Comparison of ENCODE assay signal across 15 cellular contexts in the genomic region with DNA sequence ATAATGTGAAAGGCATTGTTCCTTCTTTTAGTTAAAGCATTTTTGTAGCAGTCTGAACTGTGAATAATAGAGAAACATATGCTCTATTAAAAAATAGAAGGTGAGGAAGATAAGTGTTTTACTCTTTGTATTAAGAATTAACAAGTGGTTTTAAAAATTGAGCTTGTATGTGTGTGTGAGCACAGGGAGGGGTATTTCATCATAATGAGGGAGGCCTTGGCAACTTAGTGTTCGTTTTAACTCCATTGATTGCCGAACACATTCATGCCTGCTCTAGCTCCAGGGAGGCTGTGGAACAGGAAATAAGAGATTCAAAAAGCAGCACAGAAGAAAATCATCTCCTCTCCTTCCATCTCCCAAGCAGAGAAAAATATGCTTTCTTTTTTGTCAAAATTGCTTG. TPM values are rescaled to one million over a fixed set of nuclear protein-coding genes. Genes with fewer than 3 reads are reported as not detected.
A peak's percentile ranks its signal among the peaks of the same experiment; 100 is the strongest.
DNase-seq lines count a peak whose midpoint lies in the region; ATAC-seq and TF ChIP-seq lines count a peak whose summit lies in the region.
"Had no signal": no experiment of that assay in that cellular context is flagged by ENCODE, and none has a peak within 500 bp of the region (broad histone marks: within the 10 kb centered on the region; RNA-seq: fewer than 3 reads in every experiment).

No MANE protein-coding gene starts in this region.

- peak overlapping the region; percentile 81 for H3K27ac Mint-ChIP-seq in neural crest cell (ENCODE audit: unreplicated experiment)
- no peak overlapping the region for H3K27ac Mint-ChIP-seq in activated CD8-positive, alpha-beta memory T cell treated with anti-CD3 and anti-CD28 coated beads, Interleukin-2, amount 10 ng/mL, durations not matched to agents 7 days and 5 days
- H3K27ac Mint-ChIP-seq: activated B cell treated with CpG ODN at 0.5 μM for 24 hours; activated naive CD4-positive, alpha-beta T cell treated with anti-CD3 and anti-CD28 coated beads for 36 hours had no signal

- no peak overlapping the region for H3K9ac ChIP-seq in HUES64 (ENCODE audit: low read depth, low read length)

- H3K9me3 Mint-ChIP-seq in neural crest cell, result peaks cover 4% of the 10 kb centered on the region
- H3K9me3 Mint-ChIP-seq in activated CD8-positive, alpha-beta memory T cell treated with anti-CD3 and anti-CD28 coated beads, Interleukin-2, amount 10 ng/mL, durations not matched to agents 7 days and 5 days (ENCODE audit: low read depth), result no peaks in the 10 kb centered on the region
- H3K9me3 Mint-ChIP-seq: activated B cell treated with CpG ODN at 0.5 μM for 24 hours; activated naive CD4-positive, alpha-beta T cell treated with anti-CD3 and anti-CD28 coated beads for 36 hours had no signal

- H3K4me3 Mint-ChIP-seq in neural crest cell, result no peak overlapping the region
- no peak overlapping the region for H3K4me3 Mint-ChIP-seq in activated CD8-positive, alpha-beta memory T cell treated with anti-CD3 and anti-CD28 coated beads, Interleukin-2, amount 10 ng/mL, durations not matched to agents 7 days and 5 days
- H3K4me3 Mint-ChIP-seq: activated B cell treated with CpG ODN at 0.5 μM for 24 hours; activated naive CD4-positive, alpha-beta T cell treated with anti-CD3 and anti-CD28 coated beads for 36 hours had no signal

- H3K36me3 Mint-ChIP-seq in neural crest cell (ENCODE audit: low read depth), result peaks cover 7% of the 10 kb centered on the region
- no peaks in the 10 kb centered on the region for H3K36me3 Mint-ChIP-seq in activated CD8-positive, alpha-beta memory T cell treated with anti-CD3 and anti-CD28 coated beads, Interleukin-2, amount 10 ng/mL, durations not matched to agents 7 days and 5 days

- no peaks in the 10 kb centered on the region for H3K27me3 ChIP-seq in HUES64 (ENCODE audit: insufficient read depth, low read length)
- H3K27me3 ChIP-seq: tibial artery had no signal

- TF ChIP-seq CTCF in fibroblast of the aortic adventitia (IDR thresholded peaks at IDR 0.05; ENCODE audit: insufficient read depth, low read length) (no peak), neural crest cell (conservative IDR thresholded peaks at IDR 0.05) (no peak)

- WGBS in HUES64, result 59% methylated on average over 2 of the region's 2 CpGs

- H3K4me3 ChIP-seq in HUES64 (ENCODE audit: low read length) (no peak overlapping the region), fibroblast of the aortic adventitia (ENCODE audit: low read depth, low read length) (no peak overlapping the region)
- H3K4me3 ChIP-seq: tibial artery had no signal

- CTCF ChIA-PET in activated CD8-positive, alpha-beta memory T cell treated with anti-CD3 and anti-CD28 coated beads, Interleukin-2, amount 10 ng/mL, durations not matched to agents 7 days and 5 days (lab: Charles Lee), result no interaction called here

- no peaks in the 10 kb centered on the region for H3K36me3 ChIP-seq in HUES64 (ENCODE audit: insufficient read depth, low read length)
- H3K36me3 ChIP-seq: tibial artery had no signal

- ATAC-seq in activated CD8-positive, alpha-beta memory T cell treated with anti-CD3 and anti-CD28 coated beads, Interleukin-2, amount 10 ng/mL, durations not matched to agents 7 days and 5 days, result no peak
- ATAC-seq in GM21737 (IDR thresholded peaks at IDR 0.05; ENCODE audit: unreplicated experiment), result no peak
- ATAC-seq: HCT116 had no signal

- H3K9me3 ChIP-seq in HUES64 (ENCODE audit: insufficient read depth, low read depth, low read length), result no peaks in the 10 kb centered on the region
- H3K9me3 ChIP-seq: tibial artery had no signal

- DNase-seq in astrocyte of the hippocampus (ENCODE audit: low read depth, low spot score) (peak; percentile 63), fibroblast of the aortic adventitia (ENCODE audit: low read depth) (peak; percentile 68), neural crest cell (ENCODE audit: low read depth, low spot score) (no peak), NCI-H2107 treated with DMSO at 0.1 percent for 48 hours (lab: John Stamatoyannopoulos, UW; ENCODE audit: unreplicated experiment) (no peak), NCI-H2196 (lab: John Stamatoyannopoulos, UW; ENCODE audit: unreplicated experiment) (no peak)
- no peak for DNase-seq in activated CD8-positive, alpha-beta memory T cell treated with anti-CD3 and anti-CD28 coated beads, Interleukin-2, amount 10 ng/mL, durations not matched to agents 7 days and 5 days
- DNase-seq: activated B cell treated with CpG ODN at 0.5 μM for 24 hours; activated naive CD4-positive, alpha-beta T cell treated with anti-CD3 and anti-CD28 coated beads for 36 hours; cerebellar nuclear complex; mesendoderm; stimulated activated CD4-positive, alpha-beta T cell treated with anti-CD3 and anti-CD28 coated beads, Interleukin-2, amount 100 ng/mL, for 24 hours; tibial artery had no signal

- H3K4me1 Mint-ChIP-seq in neural crest cell, result peaks cover 73% of the 10 kb centered on the region
- H3K4me1 Mint-ChIP-seq in activated CD8-positive, alpha-beta memory T cell treated with anti-CD3 and anti-CD28 coated beads, Interleukin-2, amount 10 ng/mL, durations not matched to agents 7 days and 5 days, result no peaks in the 10 kb centered on the region
- H3K4me1 Mint-ChIP-seq: activated B cell treated with CpG ODN at 0.5 μM for 24 hours had no signal

- peaks cover 30% of the 10 kb centered on the region; the same call in 1 of the 2 replicates for H3K4me1 ChIP-seq in HUES64 (ENCODE audit: insufficient read depth, low read length)

- H3K27me3 Mint-ChIP-seq in neural crest cell (ENCODE audit: low read depth), result no peaks in the 10 kb centered on the region
- H3K27me3 Mint-ChIP-seq in activated CD8-positive, alpha-beta memory T cell treated with anti-CD3 and anti-CD28 coated beads, Interleukin-2, amount 10 ng/mL, durations not matched to agents 7 days and 5 days, result peaks cover 47% of the 10 kb centered on the region

- H3K27ac ChIP-seq in HUES64 (ENCODE audit: low read depth, low read length), result peak overlapping the region; percentile 24; the same call in 1 of the 2 replicates

RNA-seq across cellular contexts. Expression of a gene that starts 14.8 kb away (rescaled TPM):
- 20.0 TPM for polyA plus RNA-seq in HUES64 (2013, experiment 1 of 2)
- 24.4 TPM for polyA plus RNA-seq in HUES64 (2013, experiment 2 of 2)
- total RNA-seq in fibroblast of the aortic adventitia (ENCODE audit: low replicate concordance) (1.6 and 18.0 TPM in 2 replicates), neural crest cell (36.4 and 40.1 TPM in 2 replicates)
- under 1 TPM in 1 of 2 experiments, not detected in 1; 0.09 TPM for total RNA-seq in activated CD8-positive, alpha-beta memory T cell treated with anti-CD3 and anti-CD28 coated beads, Interleukin-2, amount 10 ng/mL, durations not matched to agents 7 days and 5 days

RNA-seq across cellular contexts. Expression of a gene that starts 28.9 kb away (rescaled TPM):
- not detected for polyA plus RNA-seq in HUES64 (2013, experiment 1 of 2)
- not detected for polyA plus RNA-seq in HUES64 (2013, experiment 2 of 2)
- total RNA-seq in fibroblast of the aortic adventitia (ENCODE audit: low replicate concordance) (0.65 and 0.90 TPM in 2 replicates), neural crest cell (not detected in 2 replicates)
- total RNA-seq in activated CD8-positive, alpha-beta memory T cell treated with anti-CD3 and anti-CD28 coated beads, Interleukin-2, amount 10 ng/mL, durations not matched to agents 7 days and 5 days, result not detected
- total RNA-seq: activated B cell treated with CpG ODN at 0.5 μM for 24 hours; activated naive CD4-positive, alpha-beta T cell treated with anti-CD3 and anti-CD28 coated beads for 36 hours had no signal

Comparison
In these comparisons a context has a peak if more than half of its experiments do, and no peak if none do; other contexts are left out.
1. DNase-seq: peak in astrocyte of the hippocampus (single experiment) and fibroblast of the aortic adventitia (single experiment); none in neural crest cell (single experiment), NCI-H2107 treated with DMSO at 0.1 percent for 48 hours (single experiment), activated CD8-positive, alpha-beta memory T cell treated with anti-CD3 and anti-CD28 coated beads, Interleukin-2, amount 10 ng/mL, durations not matched to agents 7 days and 5 days (single experiment) and NCI-H2196 (single experiment).